Comparison of ENCODE assay signal across 20 cellular contexts in genomic region chr12:93734784-93735183, GRCh38. TPM values are rescaled to one million over a fixed set of nuclear protein-coding genes. Genes with fewer than 3 reads are reported as not detected.
A peak's percentile ranks its signal among the peaks of the same experiment; 100 is the strongest.
DNase-seq lines count a peak whose midpoint lies in the region; ATAC-seq, FAIRE-seq and TF ChIP-seq lines count a peak whose summit lies in the region.
"Had no signal": no experiment of that assay in that cellular context is flagged by ENCODE, and none has a peak within 500 bp of the region (broad histone marks: within the 10 kb centered on the region; RNA-seq: fewer than 3 reads in every experiment).

No MANE protein-coding gene starts in this region.

- no peaks in the 10 kb centered on the region; the same call in 1 of the 2 replicates for H3K23me2 ChIP-seq in H1 (ENCODE audit: low read depth, low read length)

- intact Hi-C loops in sigmoid colon (cut with DNase I), result no loop called here

- H3K9me3 Mint-ChIP-seq in natural killer cell treated with Interleukin-12 subunit alpha and Interleukin-12 subunit beta and Interleukin-15 and Interleukin-18, amount 100 ng/mL, for 72 hours, result no peaks in the 10 kb centered on the region

- no peaks in the 10 kb centered on the region for H3K27me3 Mint-ChIP-seq in natural killer cell treated with Interleukin-12 subunit alpha and Interleukin-12 subunit beta and Interleukin-15 and Interleukin-18, amount 100 ng/mL, for 72 hours

- no peak for ATAC-seq in natural killer cell treated with Interleukin-12 subunit alpha and Interleukin-12 subunit beta and Interleukin-15 and Interleukin-18, amount 100 ng/mL, for 72 hours

- no peak overlapping the region for H3K23ac ChIP-seq in H1 (ENCODE audit: insufficient read length)

- H3K27me3 ChIP-seq in H1 (replicated peaks in 1 of 4; ENCODE audit: control insufficient read depth in 3 of 4, extremely low read depth in 1 of 4, insufficient read depth in 3 of 4, low read length in 3 of 4) (no peaks in the 10 kb centered on the region), sigmoid colon (no peaks in the 10 kb centered on the region)

- WGBS in H1 (ENCODE audit: extremely low coverage in 1 of 2, insufficient coverage in 1 of 2, insufficient read length in 1 of 2, insufficient replicate concordance in 2 of 2, low coverage in 1 of 2, low lambda C conversion rate in 2 of 2, missing lambda C conversion rate in 1 of 2), 2 experiments, result 89% methylated on average over 2 of the region's 2 CpGs; no CpG with 5 or more reads in 1 of the 2 experiments
- WGBS in sigmoid colon, 2 donors, result 96% methylated on average over 2 of the region's 2 CpGs

- H2AFZ ChIP-seq in H1 (ENCODE audit: low read length), result 0 out of 2 replicates have a peak overlapping the region, but pooled peaks have one; percentile 16

- POLR2A ChIA-PET in HEK293 (lab: Yijun Ruan, JAX) (interaction anchor here (0.7 kb wide), 1 partner anchor 151 kb away, joined by 3 read pairs; no protein-coding TSS in a partner anchor), H1 (lab: Charles Lee; ENCODE audit: partially characterized antibody) (interaction anchor here (1.2 to 1.9 kb wide), 4 partner anchors 12 to 268 kb away, joined by 3 to 5 read pairs (median 4); partner anchors contain the start of genes CRADD and MRPL42)

- FAIRE-seq in H1 (lab: Jason Lieb, UNC), result no peak
- FAIRE-seq: A204.1, HTR-8/SVneo had no signal

- no peak overlapping the region for H3K14ac ChIP-seq in H1 (ENCODE audit: insufficient read length)

- TF ChIP-seq POLR2A in H1 (IDR thresholded peaks at IDR 0.05; ENCODE audit: control extremely low read depth in 1 of 2, low read depth in 2 of 2, low read length in 2 of 2) (no peak), sigmoid colon (IDR thresholded peaks at IDR 0.05) (no peak)

- H3K18ac ChIP-seq in H1 (ENCODE audit: extremely low read depth, low read length), result no peak overlapping the region; the same call in 1 of the 2 replicates

- no peak overlapping the region for H2BK120ac ChIP-seq in H1 (replicated peaks; ENCODE audit: low read depth, low read length)

- no peaks in the 10 kb centered on the region for H3K36me3 ChIP-seq in HEK293 (ENCODE audit: control insufficient read depth in 2 of 2, insufficient read depth in 1 of 2, low read length in 2 of 2)
- H3K36me3 ChIP-seq in H1 (ENCODE audit: control insufficient read depth in 2 of 4, insufficient read depth in 4 of 4, low read length in 3 of 4), result no peaks in the 10 kb centered on the region
- H3K36me3 ChIP-seq in sigmoid colon, result no peaks in the 10 kb centered on the region

- no peak overlapping the region; the same call in 1 of the 2 replicates for H2BK12ac ChIP-seq in H1 (ENCODE audit: low read depth, low read length)

- no peak overlapping the region for H3K27ac Mint-ChIP-seq in natural killer cell treated with Interleukin-12 subunit alpha and Interleukin-12 subunit beta and Interleukin-15 and Interleukin-18, amount 100 ng/mL, for 72 hours

- TF ChIP-seq RAD21 in H1 (IDR thresholded peaks at IDR 0.05 in 1 of 2, conservative IDR thresholded peaks at IDR 0.05 in 1 of 2; ENCODE audit: low read depth in 2 of 2, low read length in 2 of 2), result no peak

- 0 out of 2 replicates have a peak overlapping the region, but pooled peaks have one; percentile 1 for H2BK5ac ChIP-seq in H1 (ENCODE audit: low read depth, low read length)

- no peak overlapping the region for H3K27ac ChIP-seq in HEK293 (ENCODE audit: extremely low read depth, low read depth, low read length)
- no peak overlapping the region for H3K27ac ChIP-seq in H1 (ENCODE audit: low read depth, low read length)
- H3K27ac ChIP-seq in sigmoid colon, result peak overlapping the region in 3 of 4 donors; percentile 30 to 92 (median 89)
- H3K27ac ChIP-seq: C4-2B, RWPE1, SK-N-MC had no signal

- H3K9me3 ChIP-seq in HEK293 (ENCODE audit: control insufficient read depth, insufficient read depth, low read depth, low read length) (no peaks in the 10 kb centered on the region), H1 (ENCODE audit: insufficient read depth in 2 of 2, low read depth in 1 of 2, low read length in 1 of 2) (no peaks in the 10 kb centered on the region), sigmoid colon (no peaks in the 10 kb centered on the region)

- no peak overlapping the region for H4K8ac ChIP-seq in H1 (ENCODE audit: extremely low read depth, insufficient read depth, low read length)

- no peaks in the 10 kb centered on the region for H3K79me1 ChIP-seq in H1 (ENCODE audit: low read depth, low read length)

- H3K36me3 Mint-ChIP-seq in natural killer cell treated with Interleukin-12 subunit alpha and Interleukin-12 subunit beta and Interleukin-15 and Interleukin-18, amount 100 ng/mL, for 72 hours, result no peaks in the 10 kb centered on the region

- no peak for TF ChIP-seq CTCF in HEK293 (tag by site-specific recombination; IDR thresholded peaks at IDR 0.05)
- TF ChIP-seq CTCF in H1 (IDR thresholded peaks at IDR 0.05; ENCODE audit: control extremely low read depth in 1 of 3, insufficient read depth in 1 of 3, low read depth in 1 of 3, low read length in 3 of 3), result no peak
- no peak for TF ChIP-seq CTCF in sigmoid colon (IDR thresholded peaks at IDR 0.05)

- CTCF ChIA-PET in HEK293 (lab: Yijun Ruan, JAX) (no interaction called here), H1 (lab: Charles Lee; ENCODE audit: partially characterized antibody) (interaction anchor here (0.6 to 1.6 kb wide), 5 partner anchors 9 to 367 kb away, joined by 3 to 7 read pairs (median 4); partner anchors contain the start of gene SOCS2)

- H4K91ac ChIP-seq in H1 (replicated peaks; ENCODE audit: insufficient read length, low read length), result no peak overlapping the region

- no peak overlapping the region for H3K4me3 Mint-ChIP-seq in natural killer cell treated with Interleukin-12 subunit alpha and Interleukin-12 subunit beta and Interleukin-15 and Interleukin-18, amount 100 ng/mL, for 72 hours

- no peak overlapping the region for H4K5ac ChIP-seq in H1 (ENCODE audit: insufficient read length, low read depth, low read length)

- no peak overlapping the region for H2AK5ac ChIP-seq in H1 (ENCODE audit: low read depth, low read length)

- H2BK15ac ChIP-seq in H1 (ENCODE audit: low read length), result no peak overlapping the region

- H3K4ac ChIP-seq in H1 (replicated peaks; ENCODE audit: insufficient read length, low read depth, low read length), result no peak overlapping the region

- H3K4me1 ChIP-seq in HEK293 (ENCODE audit: control insufficient read depth, insufficient read depth, low read length) (no peaks in the 10 kb centered on the region), H1 (replicated peaks in 1 of 4; ENCODE audit: control insufficient read depth in 3 of 4, insufficient read depth in 4 of 4, low read length in 3 of 4) (peaks cover 0 to 2% (median 0%) of the 10 kb centered on the region in 4 experiments; a peak in 3 of 7 replicates), sigmoid colon (peaks cover 0 to 79% (median 54%) of the 10 kb centered on the region in 4 donors)

- H3K4me3 ChIP-seq in HEK293 (ENCODE audit: low read depth, low read length) (no peak overlapping the region), H1 (ENCODE audit: extremely low read depth in 1 of 4, insufficient read depth in 2 of 4, low read depth in 3 of 4, low read length in 4 of 4) (no peak overlapping the region), sigmoid colon (no peak overlapping the region)
- H3K4me3 ChIP-seq: SK-N-MC had no signal

- H3K4me2 ChIP-seq in H1 (ENCODE audit: insufficient read depth in 1 of 2, low read depth in 2 of 2, low read length in 2 of 2), result no peak overlapping the region

- peaks cover 0 to 13% of the 10 kb centered on the region in 2 donors for H3K4me1 Mint-ChIP-seq in natural killer cell treated with Interleukin-12 subunit alpha and Interleukin-12 subunit beta and Interleukin-15 and Interleukin-18, amount 100 ng/mL, for 72 hours (ENCODE audit: low read depth in 2 of 2)

- TF ChIP-seq EP300 in H1 (IDR thresholded peaks at IDR 0.05; ENCODE audit: borderline replicate concordance in 1 of 2, low read depth in 2 of 2, low read length in 2 of 2) (no peak), sigmoid colon (IDR thresholded peaks at IDR 0.05) (no peak)

- H3K56ac ChIP-seq in H1 (replicated peaks; ENCODE audit: insufficient read length, low read depth, low read length), result no peak overlapping the region

- no peaks in the 10 kb centered on the region for H3K79me2 ChIP-seq in H1 (ENCODE audit: control insufficient read depth in 1 of 2, insufficient read depth in 2 of 2, low read length in 2 of 2)

- no peak overlapping the region for H3K9ac ChIP-seq in H1 (replicated peaks in 1 of 4; ENCODE audit: extremely low read depth in 1 of 4, low read depth in 3 of 4, low read length in 3 of 4)

- no peaks in the 10 kb centered on the region for H4K20me1 ChIP-seq in H1 (replicated peaks in 1 of 2; ENCODE audit: control insufficient read depth in 1 of 2, insufficient read depth in 2 of 2, low read length in 2 of 2)

- H2BK20ac ChIP-seq in H1 (ENCODE audit: low read length), result 0 out of 2 replicates have a peak overlapping the region, but pooled peaks have one; percentile 1

- DNase-seq in NCI-H69 (lab: John Stamatoyannopoulos, UW) (peak; percentile 78), H1 (ENCODE audit: low read depth in 1 of 2, low spot score in 2 of 2) (no peak), sigmoid colon (no peak), NCI-H82 treated with DMSO at 0.1 percent for 48 hours (lab: John Stamatoyannopoulos, UW; ENCODE audit: unreplicated experiment) (no peak), NCI-H128 (lab: John Stamatoyannopoulos, UW; ENCODE audit: unreplicated experiment) (no peak)
- no peak for DNase-seq in natural killer cell treated with Interleukin-12 subunit alpha and Interleukin-12 subunit beta and Interleukin-15 and Interleukin-18, amount 100 ng/mL, for 72 hours (ENCODE audit: low spot score)
- DNase-seq: H7; NCI-H1105; NCI-H2081; NCI-H2171; NCI-H446 treated with DMSO at 0.1 percent for 48 hours; NCI-H748 treated with DMSO at 0.1 percent for 48 hours; NK-92 treated with Interleukin-12 subunit alpha and Interleukin-12 subunit beta, amount 100 ng/mL, for 24 hours; SHP77 treated with DMSO at 0.1 percent for 48 hours had no signal

TF ChIP-seq in HEK293, 187 proteins besides CTCF, POLR2A, EP300 and RAD21 (continues in another document):
- TF ChIP-seq SP7 (tag by site-specific recombination; IDR thresholded peaks at IDR 0.05), result 0 out of 2 replicates have a peak, but pooled peaks have one; percentile 13

TF ChIP-seq in H1, 55 proteins besides CTCF, POLR2A, EP300 and RAD21 (continues in another document):
- no peak for TF ChIP-seq PHF8 (conservative IDR thresholded peaks at IDR 0.05; ENCODE audit: low read depth, low read length)

RNA-seq across cellular contexts. Expression of gene CRADD, which starts 57.6 kb away (rescaled TPM):
- total RNA-seq in H1 (2021; fragmentation: NEBNext Ultra II Directional; extraction: Animal tissue kit (Norgen Biotek cat#: 25700)), result 7.5 and 8.1 TPM in 2 replicates
- polyA plus RNA-seq in H1 (2011; rRNA removed), result 14.1 and 15.4 TPM in 2 replicates
- 12.6 TPM for polyA plus RNA-seq in H1 (2011; cell fraction: cytosol; rRNA removed)
- 8.1 TPM for polyA plus RNA-seq in H1 (2011; cell fraction: nucleus; rRNA removed)
- polyA plus RNA-seq in H1 (2012, experiment 1 of 2), result 6.5 to 10.6 TPM (median 8.7 TPM) in 4 replicates
- 8.3 TPM for polyA plus RNA-seq in H1 (2012, experiment 2 of 2)
- 6.9 TPM for polyA plus RNA-seq in H1 (2013, experiment 1 of 2)
- 6.5 TPM for polyA plus RNA-seq in H1 (2013, experiment 2 of 2)
- polyA minus RNA-seq in H1 (2011; rRNA and poly(A)+ RNA removed), result 7.7 and 11.9 TPM in 2 replicates
- polyA minus RNA-seq in H1 (2011; cell fraction: cytosol; rRNA and poly(A)+ RNA removed), result 5.2 TPM
- polyA minus RNA-seq in H1 (2011; cell fraction: nucleus; rRNA and poly(A)+ RNA removed), result 13.6 TPM
- total RNA-seq in sigmoid colon, result 10 to 100 TPM; 43.7 to 98.9 (median 61.0) TPM
- 10 to 100 TPM; 14.1 to 39.1 (median 27.0) TPM for polyA plus RNA-seq in sigmoid colon
- total RNA-seq in natural killer cell treated with Interleukin-12 subunit alpha and Interleukin-12 subunit beta and Interleukin-15 and Interleukin-18, amount 100 ng/mL, for 72 hours, result 10 to 100 TPM; 11.9 to 12.2 TPM

Comparison
In these comparisons a context has a peak if more than half of its experiments do, and no peak if none do; other contexts are left out.
1. H3K27ac ChIP-seq: peak in sigmoid colon (3 of 4); none in HEK293 (single experiment) and H1 (single experiment).